ENCODE assay signal across 8 cellular contexts in the genomic region with DNA sequence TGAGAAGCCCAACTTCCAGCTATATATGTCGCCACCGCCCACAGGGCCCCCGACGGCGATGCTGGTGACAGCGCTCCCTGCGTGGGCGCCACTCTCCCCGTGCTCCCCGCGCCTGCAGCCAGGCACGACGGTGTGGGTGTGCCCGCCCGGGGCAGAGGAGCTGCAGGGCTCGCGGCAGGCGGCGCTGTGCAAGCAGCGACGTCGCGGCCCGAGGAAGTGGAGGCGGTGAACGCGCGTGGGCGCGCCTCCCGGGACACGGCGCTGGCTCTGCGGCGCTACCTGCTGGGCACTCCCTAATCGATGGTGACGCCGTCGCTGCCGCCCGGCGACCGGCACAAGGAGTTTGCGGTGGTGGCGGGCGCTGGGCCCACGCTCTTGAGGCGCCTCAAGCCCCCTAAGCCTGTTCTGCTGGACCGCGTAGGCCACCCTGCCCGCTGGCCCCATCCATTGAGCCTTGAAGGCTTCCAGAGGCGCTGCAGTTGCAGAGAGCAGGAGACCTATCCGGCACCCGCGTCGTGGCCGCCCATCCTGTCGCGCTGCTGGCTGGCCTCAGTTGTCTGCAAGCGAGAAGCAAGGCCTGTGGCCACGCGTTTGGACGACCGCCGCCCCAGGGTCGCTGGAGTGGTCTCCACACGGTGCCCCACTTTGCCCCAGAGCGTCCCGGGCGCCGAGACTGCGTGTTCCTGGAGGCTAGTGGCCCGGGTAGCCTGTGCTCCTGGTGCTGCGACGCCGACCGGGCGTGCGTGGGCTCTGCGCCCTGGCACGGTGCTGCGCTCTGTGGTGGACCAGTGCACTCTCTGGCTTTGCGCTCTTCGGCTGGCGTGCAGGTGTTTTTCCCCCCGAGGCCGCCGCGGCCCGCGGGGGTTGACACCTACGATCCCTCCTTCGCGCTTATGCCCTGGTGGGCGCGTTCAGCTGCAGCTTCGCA. TPM values are rescaled to one million over a fixed set of nuclear protein-coding genes. Genes with fewer than 3 reads are reported as not detected.
DNase-seq lines count a peak whose midpoint lies in the region; ATAC-seq and TF ChIP-seq lines count a peak whose summit lies in the region.

No MANE protein-coding gene starts in this region.

- peaks cover 33% of the 10 kb centered on the region for H3K4me1 Mint-ChIP-seq in activated CD4-positive, alpha-beta T cell treated with anti-CD3 and anti-CD28 coated beads for 36 hours
- no peaks in the 10 kb centered on the region for H3K4me1 Mint-ChIP-seq in nephron progenitor cell
- H3K4me1 Mint-ChIP-seq in stimulated activated naive CD8-positive, alpha-beta T cell treated with anti-CD3 and anti-CD28 coated beads, Interleukin-15, amount 100 ng/mL, for 72 hours, result peaks cover 47% of the 10 kb centered on the region

- peak overlapping the region; percentile 19 for H3K4me3 Mint-ChIP-seq in activated CD4-positive, alpha-beta T cell treated with anti-CD3 and anti-CD28 coated beads for 36 hours
- H3K4me3 Mint-ChIP-seq in nephron progenitor cell, result no peak overlapping the region
- peak overlapping the region; percentile 61 to 67 for H3K4me3 Mint-ChIP-seq in stimulated activated naive CD8-positive, alpha-beta T cell treated with anti-CD3 and anti-CD28 coated beads, Interleukin-15, amount 100 ng/mL, for 72 hours

- H3K4me3 ChIP-seq in H7 (ENCODE audit: insufficient read depth, low read depth, low read length) (peak overlapping the region; percentile 29; the same call in 1 of the 2 replicates), coronary artery (peak overlapping the region; percentile 46)

- no peaks in the 10 kb centered on the region for H3K36me3 Mint-ChIP-seq in activated CD4-positive, alpha-beta T cell treated with anti-CD3 and anti-CD28 coated beads for 36 hours (ENCODE audit: low read depth)
- H3K36me3 Mint-ChIP-seq in nephron progenitor cell (ENCODE audit: low read depth), result no peaks in the 10 kb centered on the region

- intact Hi-C loops in activated CD4-positive, alpha-beta T cell treated with anti-CD3 and anti-CD28 coated beads for 36 hours (cut with DNase I, micrococcal nuclease), result loop anchor here (1.0 to 5.0 kb wide), 3 partner anchors 23 to 38 kb away; a partner anchor contains a TSS

- no peak for TF ChIP-seq CTCF in coronary artery (IDR thresholded peaks at IDR 0.05)
- no peak for TF ChIP-seq CTCF in nephron progenitor cell (IDR thresholded peaks at IDR 0.05)

- DNase-seq in H7, result peak; percentile 79
- peak; percentile 87 for DNase-seq in activated CD4-positive, alpha-beta T cell treated with anti-CD3 and anti-CD28 coated beads for 36 hours
- DNase-seq in coronary artery (ENCODE audit: low spot score), result no peak
- peak; percentile 49 for DNase-seq in nephron progenitor cell
- DNase-seq in stimulated activated naive CD8-positive, alpha-beta T cell treated with anti-CD3 and anti-CD28 coated beads, Interleukin-15, amount 100 ng/mL, for 72 hours, result peak; percentile 61 to 70

- no peak overlapping the region for H3K27ac ChIP-seq in coronary artery

- H3K27ac Mint-ChIP-seq in activated CD4-positive, alpha-beta T cell treated with anti-CD3 and anti-CD28 coated beads for 36 hours, result no peak overlapping the region
- H3K27ac Mint-ChIP-seq in nephron progenitor cell, result no peak overlapping the region
- no peak overlapping the region for H3K27ac Mint-ChIP-seq in stimulated activated naive CD8-positive, alpha-beta T cell treated with anti-CD3 and anti-CD28 coated beads, Interleukin-15, amount 100 ng/mL, for 72 hours

- CTCF ChIA-PET in activated CD4-positive, alpha-beta T cell treated with anti-CD3 and anti-CD28 coated beads for 36 hours (lab: Charles Lee), result interaction anchor here (0.6 to 1.5 kb wide), 12 partner anchors 8 to 262 kb away, joined by 3 to 5 read pairs (median 3); a partner anchor contains a TSS

- no peaks in the 10 kb centered on the region for H3K36me3 ChIP-seq in H7 (replicated peaks; ENCODE audit: control insufficient read depth, insufficient read depth, low read length)

- POLR2A ChIA-PET in activated CD4-positive, alpha-beta T cell treated with anti-CD3 and anti-CD28 coated beads for 36 hours (lab: Charles Lee), result interaction anchor here (0.6 kb wide), 2 partner anchors 204 to 537 kb away, joined by 3 to 6 read pairs; no protein-coding TSS in a partner anchor

- H3K27me3 ChIP-seq in H7 (ENCODE audit: control insufficient read depth, insufficient read depth, low read length), result peaks cover 28% of the 10 kb centered on the region

- H3K27me3 Mint-ChIP-seq in activated CD4-positive, alpha-beta T cell treated with anti-CD3 and anti-CD28 coated beads for 36 hours, result peaks cover 5% of the 10 kb centered on the region
- peaks cover 80% of the 10 kb centered on the region for H3K27me3 Mint-ChIP-seq in nephron progenitor cell (ENCODE audit: low read depth, poor library complexity)
- H3K27me3 Mint-ChIP-seq in stimulated activated naive CD8-positive, alpha-beta T cell treated with anti-CD3 and anti-CD28 coated beads, Interleukin-15, amount 100 ng/mL, for 72 hours, result peaks cover 14% of the 10 kb centered on the region

- peak; percentile 89 for ATAC-seq in activated CD4-positive, alpha-beta T cell treated with anti-CD3 and anti-CD28 coated beads for 36 hours
- ATAC-seq in stimulated activated naive CD8-positive, alpha-beta T cell treated with anti-CD3 and anti-CD28 coated beads, Interleukin-15, amount 100 ng/mL, for 72 hours, result peak; percentile 93
- ATAC-seq in GM19035 (IDR thresholded peaks at IDR 0.05; ENCODE audit: unreplicated experiment) (no peak), HG02840 (IDR thresholded peaks at IDR 0.05; ENCODE audit: low FRiP score, unreplicated experiment) (no peak), GM21515 (IDR thresholded peaks at IDR 0.05; ENCODE audit: unreplicated experiment) (no peak)

- peaks cover 5% of the 10 kb centered on the region for H3K9me3 Mint-ChIP-seq in activated CD4-positive, alpha-beta T cell treated with anti-CD3 and anti-CD28 coated beads for 36 hours (ENCODE audit: low read depth)
- peaks cover 11% of the 10 kb centered on the region for H3K9me3 Mint-ChIP-seq in nephron progenitor cell
- H3K9me3 Mint-ChIP-seq in stimulated activated naive CD8-positive, alpha-beta T cell treated with anti-CD3 and anti-CD28 coated beads, Interleukin-15, amount 100 ng/mL, for 72 hours, result peaks cover 0 to 5% of the 10 kb centered on the region in 2 donors

RNA-seq across cellular contexts. Expression of a gene that starts 23.1 kb away (rescaled TPM):
- total RNA-seq in H7 (2014; rRNA removed; shearing (Covaris generic)), result 9.9 and 13.4 TPM in 2 replicates
- 1 to 10 TPM; 7.8 to 8.3 TPM for total RNA-seq in activated CD4-positive, alpha-beta T cell treated with anti-CD3 and anti-CD28 coated beads for 36 hours

RNA-seq across cellular contexts. Expression of a gene that starts 35.7 kb away (rescaled TPM):
- 32.9 and 41.9 TPM in 2 replicates for total RNA-seq in H7 (2014; rRNA removed; shearing (Covaris generic))
- total RNA-seq in activated CD4-positive, alpha-beta T cell treated with anti-CD3 and anti-CD28 coated beads for 36 hours, result 10 to 100 TPM; 16.0 to 19.2 TPM

RNA-seq across cellular contexts. Expression of a gene that starts 49.3 kb away (rescaled TPM):
- 14.4 and 27.0 TPM in 2 replicates for total RNA-seq in H7 (2014; rRNA removed; shearing (Covaris generic))
- 1 to 10 TPM; 1.6 to 1.7 TPM for total RNA-seq in activated CD4-positive, alpha-beta T cell treated with anti-CD3 and anti-CD28 coated beads for 36 hours

RNA-seq across cellular contexts. Expression of a gene that starts 51.2 kb away (rescaled TPM):
- total RNA-seq in H7 (2014; rRNA removed; shearing (Covaris generic)), result not detected in 2 replicates
- total RNA-seq in activated CD4-positive, alpha-beta T cell treated with anti-CD3 and anti-CD28 coated beads for 36 hours, result not detected

RNA-seq across cellular contexts. Expression of a gene that starts 54.7 kb away (rescaled TPM):
- 21.9 and 25.5 TPM in 2 replicates for total RNA-seq in H7 (2014; rRNA removed; shearing (Covaris generic))
- total RNA-seq in activated CD4-positive, alpha-beta T cell treated with anti-CD3 and anti-CD28 coated beads for 36 hours, result 10 to 100 TPM; 40.6 to 42.2 TPM

Comparison
In these comparisons a context has a peak if more than half of its experiments do, and no peak if none do; other contexts are left out.
1. ATAC-seq: peak in activated CD4-positive, alpha-beta T cell treated with anti-CD3 and anti-CD28 coated beads for 36 hours (single experiment) and stimulated activated naive CD8-positive, alpha-beta T cell treated with anti-CD3 and anti-CD28 coated beads, Interleukin-15, amount 100 ng/mL, for 72 hours (single experiment); none in GM19035 (single experiment), HG02840 (single experiment) and GM21515 (single experiment).